8 cellular contexts compared by ENCODE assay signal in the genomic region with DNA sequence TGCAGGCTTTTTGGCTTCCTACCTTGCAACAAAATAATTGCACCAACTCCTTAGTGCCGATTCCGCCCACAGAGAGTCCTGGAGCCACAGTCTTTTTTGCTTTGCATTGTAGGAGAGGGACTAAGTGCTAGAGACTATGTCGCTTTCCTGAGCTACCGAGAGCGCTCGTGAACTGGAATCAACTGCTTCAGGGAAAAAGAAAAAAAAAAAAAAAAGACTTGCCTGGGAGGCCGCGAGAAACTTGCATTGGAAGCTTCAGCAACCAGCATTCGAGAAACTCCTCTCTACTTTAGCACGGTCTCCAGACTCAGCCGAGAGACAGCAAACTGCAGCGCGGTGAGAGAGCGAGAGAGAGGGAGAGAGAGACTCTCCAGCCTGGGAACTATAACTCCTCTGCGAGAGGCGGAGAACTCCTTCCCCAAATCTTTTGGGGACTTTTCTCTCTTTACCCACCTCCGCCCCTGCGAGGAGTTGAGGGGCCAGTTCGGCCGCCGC. TPM values are rescaled to one million over a fixed set of nuclear protein-coding genes. Genes with fewer than 3 reads are reported as not detected.
DNase-seq lines count a peak whose midpoint lies in the region; ATAC-seq and TF ChIP-seq lines count a peak whose summit lies in the region.
"Had no signal": no experiment of that assay in that cellular context is flagged by ENCODE, and none has a peak within 500 bp of the region (broad histone marks: within the 10 kb centered on the region; RNA-seq: fewer than 3 reads in every experiment).

No MANE protein-coding gene starts in this region.

- H3K27me3 ChIP-seq in GM06990 (replicated peaks; ENCODE audit: control insufficient read depth, insufficient read depth, low read length), result no peaks in the 10 kb centered on the region
- H3K27me3 ChIP-seq in right atrium auricular region, result no peaks in the 10 kb centered on the region

- H3K36me3 ChIP-seq in GM06990 (ENCODE audit: control insufficient read depth, insufficient read depth, low read length), result no peaks in the 10 kb centered on the region
- no peaks in the 10 kb centered on the region for H3K36me3 ChIP-seq in right atrium auricular region

- peaks cover 52% of the 10 kb centered on the region for H3K27me3 Mint-ChIP-seq in activated naive CD8-positive, alpha-beta T cell treated with anti-CD3 and anti-CD28 coated beads for 36 hours

- ATAC-seq in GM21619 (IDR thresholded peaks at IDR 0.05; ENCODE audit: unreplicated experiment), result peak; percentile 6

- peak overlapping the region; percentile 86 to 92 for H3K27ac ChIP-seq in right atrium auricular region

- no peaks in the 10 kb centered on the region for H3K9me3 ChIP-seq in right atrium auricular region

- TF ChIP-seq CTCF in GM06990 (IDR thresholded peaks at IDR 0.05; ENCODE audit: insufficient read depth, low read length, poor library complexity, severe bottlenecking) (no peak), LNCaP clone FGC (IDR thresholded peaks at IDR 0.05; ENCODE audit: control insufficient read depth, extremely low read depth, insufficient read depth) (no peak), right atrium auricular region (IDR thresholded peaks at IDR 0.05) (no peak)

- H3K4me1 Mint-ChIP-seq in activated naive CD8-positive, alpha-beta T cell treated with anti-CD3 and anti-CD28 coated beads for 36 hours, result peaks cover 25% of the 10 kb centered on the region

- H3K27ac Mint-ChIP-seq in activated naive CD8-positive, alpha-beta T cell treated with anti-CD3 and anti-CD28 coated beads for 36 hours, result no peak overlapping the region

- peak overlapping the region; percentile 96 for H3K4me3 ChIP-seq in GM06990 (replicated peaks; ENCODE audit: low read depth, low read length)
- H3K4me3 ChIP-seq in LNCaP clone FGC (ENCODE audit: low read depth, low read length), result peak overlapping the region; percentile 77
- peak overlapping the region; percentile 66 to 83 for H3K4me3 ChIP-seq in right atrium auricular region
- peak overlapping the region; percentile 80 for H3K4me3 ChIP-seq in skeletal muscle cell (ENCODE audit: low read depth, low read length)

- no peak overlapping the region for H3K4me3 Mint-ChIP-seq in activated naive CD8-positive, alpha-beta T cell treated with anti-CD3 and anti-CD28 coated beads for 36 hours

- DNase-seq in GM06990 (ENCODE audit: extremely low read depth, insufficient read length), result no peak
- no peak for DNase-seq in LNCaP clone FGC (ENCODE audit: low read depth)
- peak; percentile 4 for DNase-seq in activated naive CD8-positive, alpha-beta T cell treated with anti-CD3 and anti-CD28 coated beads for 36 hours
- no peak for DNase-seq in right atrium auricular region (ENCODE audit: low spot score)
- DNase-seq in skeletal muscle cell (ENCODE audit: low read depth), result peak; percentile 49
- no peak for DNase-seq in OCI-M2 (lab: John Stamatoyannopoulos, UW; ENCODE audit: unreplicated experiment)

- no peaks in the 10 kb centered on the region for H3K36me3 Mint-ChIP-seq in activated naive CD8-positive, alpha-beta T cell treated with anti-CD3 and anti-CD28 coated beads for 36 hours

- no peaks in the 10 kb centered on the region for H3K9me3 Mint-ChIP-seq in activated naive CD8-positive, alpha-beta T cell treated with anti-CD3 and anti-CD28 coated beads for 36 hours
- H3K9me3 Mint-ChIP-seq: stimulated activated naive CD8-positive, alpha-beta T cell treated with anti-CD3 and anti-CD28 coated beads, Interleukin-15, Interleukin-2, amounts not matched to agents 100 ng/mL and 50 ng/mL, for 24 hours had no signal

- peaks cover 0 to 26% of the 10 kb centered on the region in 2 donors for H3K4me1 ChIP-seq in right atrium auricular region

RNA-seq across cellular contexts. Expression of a gene that starts 0.4 kb away (rescaled TPM):
- under 1 TPM; 0.54 to 0.70 TPM for total RNA-seq in activated naive CD8-positive, alpha-beta T cell treated with anti-CD3 and anti-CD28 coated beads for 36 hours
- 1 to 10 TPM; 3.1 to 5.1 TPM for total RNA-seq in right atrium auricular region

Comparison
In these comparisons a context has a peak if more than half of its experiments do, and no peak if none do; other contexts are left out.
1. DNase-seq: peak in activated naive CD8-positive, alpha-beta T cell treated with anti-CD3 and anti-CD28 coated beads for 36 hours (single experiment) and skeletal muscle cell (single experiment); none in GM06990 (single experiment), LNCaP clone FGC (single experiment), right atrium auricular region (single experiment) and OCI-M2 (single experiment).
2. Peak in every context shown above with its lines, with median percentiles within 50 percentile points of each other: H3K4me3 ChIP-seq.